Comparison of ENCODE assay signal across 8 cellular contexts in the genomic region with DNA sequence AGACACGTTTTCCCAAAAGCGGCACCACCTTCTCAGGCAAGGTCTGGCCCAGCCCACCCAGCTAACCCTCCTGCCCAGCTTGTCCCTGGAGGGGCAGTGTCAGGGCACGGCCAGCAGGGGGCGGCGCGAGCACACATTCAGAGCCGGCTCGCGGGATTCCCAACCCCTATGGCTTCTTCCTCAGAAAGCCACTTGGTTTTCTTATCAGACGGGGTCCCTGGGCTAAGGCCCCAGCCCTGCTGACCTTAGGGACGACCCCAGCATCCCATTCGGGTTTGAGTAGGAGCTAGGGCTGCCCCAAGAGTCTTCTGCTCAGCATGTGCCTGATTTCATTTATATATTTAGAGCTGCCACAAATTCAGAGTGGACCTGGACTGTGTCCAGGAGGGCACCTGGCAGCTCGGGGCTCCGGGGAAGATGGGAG. TPM values are rescaled to one million over a fixed set of nuclear protein-coding genes. Genes with fewer than 3 reads are reported as not detected.
DNase-seq lines count a peak whose midpoint lies in the region; ATAC-seq and TF ChIP-seq lines count a peak whose summit lies in the region.

No MANE protein-coding gene starts in this region.

- no peak overlapping the region for H3K23ac ChIP-seq in mesendoderm (ENCODE audit: low read length)

- no peak overlapping the region for H4K8ac ChIP-seq in mesendoderm (ENCODE audit: low read depth, low read length)

- H2BK120ac ChIP-seq in mesendoderm (ENCODE audit: low read depth, low read length), result no peak overlapping the region

- no peak overlapping the region for H4K5ac ChIP-seq in mesendoderm (ENCODE audit: low read length)

- no peak overlapping the region for H3K27ac Mint-ChIP-seq in activated CD8-positive, alpha-beta T cell treated with anti-CD3 and anti-CD28 coated beads for 36 hours

- DNase-seq in NCI-H774 (lab: John Stamatoyannopoulos, UW) (peak; percentile 37), mesendoderm (peak; percentile 83)
- peak; percentile 81 for DNase-seq in activated CD8-positive, alpha-beta T cell treated with anti-CD3 and anti-CD28 coated beads for 36 hours
- DNase-seq in effector CD4-positive, alpha-beta T cell, result peak; percentile 53
- DNase-seq in stimulated activated CD8-positive, alpha-beta memory T cell treated with anti-CD3 and anti-CD28 coated beads, Interleukin-15, amount 100 ng/mL, for 1 hour (ENCODE audit: low read depth), result peak; percentile 45

- no peaks in the 10 kb centered on the region for H3K79me2 ChIP-seq in mesendoderm (ENCODE audit: control insufficient read depth, insufficient read depth, low read length)

- H3K4me1 ChIP-seq in mesendoderm (ENCODE audit: control insufficient read depth, low read depth, low read length), result no peaks in the 10 kb centered on the region

- no peaks in the 10 kb centered on the region for H3K36me3 ChIP-seq in mesendoderm (ENCODE audit: control insufficient read depth, insufficient read depth, low read length)

- peaks cover 31% of the 10 kb centered on the region for H3K4me1 Mint-ChIP-seq in activated CD8-positive, alpha-beta T cell treated with anti-CD3 and anti-CD28 coated beads for 36 hours (ENCODE audit: low read depth)

- H2BK15ac ChIP-seq in mesendoderm (replicated peaks; ENCODE audit: low read depth), result no peak overlapping the region

- no peak overlapping the region for H3K4me2 ChIP-seq in mesendoderm (ENCODE audit: low read length)

- H3K4me3 ChIP-seq in mesendoderm (ENCODE audit: low read length), result no peak overlapping the region

- intact Hi-C loops in activated CD8-positive, alpha-beta T cell treated with anti-CD3 and anti-CD28 coated beads for 36 hours (cut with micrococcal nuclease), result loop anchor here (2.0 to 10.0 kb wide), 2 partner anchors 38 to 78 kb away; no protein-coding TSS in a partner anchor

- H3K79me1 ChIP-seq in mesendoderm (ENCODE audit: low read length), result no peaks in the 10 kb centered on the region

- H3K36me3 Mint-ChIP-seq in activated CD8-positive, alpha-beta T cell treated with anti-CD3 and anti-CD28 coated beads for 36 hours (ENCODE audit: low read depth), result peaks cover 5% of the 10 kb centered on the region

- no peak overlapping the region for H3K18ac ChIP-seq in mesendoderm (ENCODE audit: low read length)

- H3K27ac ChIP-seq in 22Rv1 (no peak overlapping the region), mesendoderm (ENCODE audit: low read depth, low read length) (no peak overlapping the region)

- H3K4me3 Mint-ChIP-seq in activated CD8-positive, alpha-beta T cell treated with anti-CD3 and anti-CD28 coated beads for 36 hours, result no peak overlapping the region

- no peak overlapping the region for H3K56ac ChIP-seq in mesendoderm (ENCODE audit: low read length)

- no peak overlapping the region for H2BK5ac ChIP-seq in mesendoderm (ENCODE audit: low read length)

- H3K27me3 ChIP-seq in mesendoderm (ENCODE audit: insufficient read depth, low read length, poor library complexity), result no peaks in the 10 kb centered on the region

- POLR2A ChIA-PET in activated CD8-positive, alpha-beta T cell treated with anti-CD3 and anti-CD28 coated beads for 36 hours (lab: Charles Lee), result interaction anchor here (0.6 to 1.5 kb wide), 4 partner anchors 8 to 110 kb away, joined by 3 to 9 read pairs (median 4); partner anchors contain the start of gene FANCI

- H3K27me3 Mint-ChIP-seq in activated CD8-positive, alpha-beta T cell treated with anti-CD3 and anti-CD28 coated beads for 36 hours, result no peaks in the 10 kb centered on the region

- H3K9me3 Mint-ChIP-seq in activated CD8-positive, alpha-beta T cell treated with anti-CD3 and anti-CD28 coated beads for 36 hours, result no peaks in the 10 kb centered on the region

- no peak overlapping the region for H3K4ac ChIP-seq in mesendoderm (ENCODE audit: low read depth, low read length)

- no CpG with 5 or more reads among the region's 14 CpGs for WGBS in mesendoderm (ENCODE audit: extremely low coverage, insufficient coverage, low lambda C conversion rate)

- peak; percentile 79 for ATAC-seq in GM18498 (IDR thresholded peaks at IDR 0.05; ENCODE audit: unreplicated experiment)
- ATAC-seq in HG03139 (IDR thresholded peaks at IDR 0.05; ENCODE audit: unreplicated experiment), result peak; percentile 92
- ATAC-seq in activated CD8-positive, alpha-beta T cell treated with anti-CD3 and anti-CD28 coated beads for 36 hours, result peak; percentile 79

- H3K9ac ChIP-seq in mesendoderm (ENCODE audit: low read length), result peak overlapping the region; percentile 32

- CTCF ChIA-PET in activated CD8-positive, alpha-beta T cell treated with anti-CD3 and anti-CD28 coated beads for 36 hours (lab: Charles Lee), result interaction anchor here (0.6 to 4.8 kb wide), 79 partner anchors 11 to 312 kb away, joined by 3 to 82 read pairs (median 5); partner anchors contain the start of genes FANCI, HAPLN3, POLG and RLBP1

- no peak overlapping the region for H2AK5ac ChIP-seq in mesendoderm (ENCODE audit: low read length)

- TF ChIP-seq CTCF in 22Rv1 (IDR thresholded peaks at IDR 0.05), result peak; percentile 98
- TF ChIP-seq CTCF in activated CD8-positive, alpha-beta T cell treated with anti-CD3 and anti-CD28 coated beads for 36 hours (IDR thresholded peaks at IDR 0.05), result peak; percentile 99

RNA-seq across cellular contexts. Expression of gene RLBP1, which starts 14.5 kb away (rescaled TPM):
- total RNA-seq in activated CD8-positive, alpha-beta T cell treated with anti-CD3 and anti-CD28 coated beads for 36 hours, result not detected
- polyA plus RNA-seq in mesendoderm (2013, experiment 1 of 2), result 0.06 TPM
- 0.06 TPM for polyA plus RNA-seq in mesendoderm (2013, experiment 2 of 2)

RNA-seq across cellular contexts. Expression of gene FANCI, which starts 36.9 kb away (rescaled TPM):
- 100 to 1,000 TPM; 180 TPM for total RNA-seq in activated CD8-positive, alpha-beta T cell treated with anti-CD3 and anti-CD28 coated beads for 36 hours
- 45.2 TPM for polyA plus RNA-seq in mesendoderm (2013, experiment 1 of 2)
- polyA plus RNA-seq in mesendoderm (2013, experiment 2 of 2), result 45.9 TPM
